Comparison of ENCODE assay signal across 21 cellular contexts in genomic region chr3:194667363-194667762, GRCh38.
"Had no signal": no experiment of that assay in that cellular context is flagged by ENCODE, and none has a peak within 500 bp of the region (broad histone marks: within the 10 kb centered on the region; RNA-seq: fewer than 3 reads in every experiment).

No MANE protein-coding gene starts in this region.

- H3K9me3 Mint-ChIP-seq: central memory CD8-positive, alpha-beta T cell; naive thymus-derived CD8-positive, alpha-beta T cell; stimulated activated naive CD8-positive, alpha-beta T cell treated with anti-CD3 and anti-CD28 coated beads, Interleukin-15, amount 100 ng/mL, for 72 hours had no signal

- H3K4me3 ChIP-seq: body of pancreas, colonic mucosa, lower lobe of right lung, prostate gland, right atrium auricular region, SK-N-MC had no signal

- DNase-seq: activated CD8-positive, alpha-beta memory T cell treated with anti-CD3 and anti-CD28 coated beads for 24 hours; activated CD8-positive, alpha-beta memory T cell treated with anti-CD3 and anti-CD28 coated beads, Interleukin-2, amount 50 U/mL, for 48 hours; amygdala; body of pancreas; colonic mucosa; foreskin keratinocyte; glutamatergic neuron; hypothalamus; islet precursor cell; lower lobe of right lung; naive thymus-derived CD8-positive, alpha-beta T cell; stimulated activated CD4-positive, alpha-beta T cell treated with anti-CD3 and anti-CD28 coated beads, Interleukin-2, amount 100 ng/mL, for 24 hours; stimulated activated naive CD8-positive, alpha-beta T cell treated with anti-CD3 and anti-CD28 coated beads, Interleukin-15, amount 100 ng/mL, for 72 hours; T1000 had no signal

- H3K27ac Mint-ChIP-seq: activated naive CD8-positive, alpha-beta T cell had no signal

- ATAC-seq: activated CD4-positive, CD25-positive, alpha-beta regulatory T cell treated with anti-CD3 and anti-CD28 coated beads, Interleukin-2, amount 50 U/mL, for 24 hours; body of pancreas; foreskin keratinocyte; lower lobe of right lung; naive thymus-derived CD8-positive, alpha-beta T cell; stimulated activated naive CD8-positive, alpha-beta T cell treated with anti-CD3 and anti-CD28 coated beads, Interleukin-15, amount 100 ng/mL, for 72 hours had no signal

- H3K9me3 ChIP-seq: body of pancreas, colonic mucosa, lower lobe of right lung, prostate gland, right atrium auricular region had no signal

- H3K27ac ChIP-seq: body of pancreas, colonic mucosa, foreskin keratinocyte, lower lobe of right lung, prostate gland, right atrium auricular region, SK-N-MC had no signal

- FAIRE-seq: endometrium had no signal

- H3K27me3 ChIP-seq: body of pancreas, colonic mucosa, foreskin keratinocyte, right atrium auricular region had no signal

- H3K27me3 Mint-ChIP-seq: activated naive CD8-positive, alpha-beta T cell; central memory CD8-positive, alpha-beta T cell; naive thymus-derived CD8-positive, alpha-beta T cell; stimulated activated naive CD8-positive, alpha-beta T cell treated with anti-CD3 and anti-CD28 coated beads, Interleukin-15, amount 100 ng/mL, for 72 hours had no signal

- H3K4me3 Mint-ChIP-seq: activated naive CD8-positive, alpha-beta T cell; central memory CD8-positive, alpha-beta T cell; naive thymus-derived CD8-positive, alpha-beta T cell; stimulated activated naive CD8-positive, alpha-beta T cell treated with anti-CD3 and anti-CD28 coated beads, Interleukin-15, amount 100 ng/mL, for 72 hours had no signal
